8 cellular contexts compared by ENCODE assay signal in the genomic region with DNA sequence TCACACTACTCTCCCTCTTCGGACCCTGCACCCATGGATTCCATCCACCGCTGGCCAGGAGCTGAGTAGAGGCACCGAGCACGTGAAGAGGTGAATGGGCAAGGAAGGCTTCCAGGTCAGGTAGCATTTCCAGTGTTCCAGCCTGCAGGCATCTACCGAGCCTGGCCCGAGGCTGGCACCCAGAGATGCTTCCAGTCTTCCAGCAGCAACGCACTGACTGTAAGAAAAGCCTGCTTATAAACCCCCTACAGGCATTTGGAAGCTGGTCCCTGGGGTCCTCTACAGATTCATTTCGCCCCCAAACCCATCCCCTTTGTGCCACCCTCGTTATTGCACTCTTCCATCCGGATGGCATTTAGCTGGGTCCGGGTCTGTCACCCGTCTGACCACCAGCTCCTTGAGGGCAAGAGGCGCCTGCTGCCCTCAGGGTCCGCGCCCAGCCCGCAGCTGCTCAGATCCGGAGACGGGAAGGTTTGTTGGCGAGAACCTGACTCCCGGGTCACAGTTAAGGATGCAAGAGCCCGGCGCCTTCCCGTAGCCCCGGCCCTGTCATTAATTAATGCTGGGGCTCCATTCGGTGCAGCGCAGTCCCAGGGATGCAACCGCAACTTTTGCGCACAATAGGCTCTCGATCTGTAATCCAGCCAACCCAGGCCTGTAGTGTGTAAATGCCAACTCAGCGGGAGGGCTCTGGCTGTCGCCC. TPM values are rescaled to one million over a fixed set of nuclear protein-coding genes. Genes with fewer than 3 reads are reported as not detected.
DNase-seq lines count a peak whose midpoint lies in the region; ATAC-seq and TF ChIP-seq lines count a peak whose summit lies in the region.

No MANE protein-coding gene starts in this region.

- DNase-seq in activated naive CD8-positive, alpha-beta T cell treated with anti-CD3 and anti-CD28 coated beads, Interleukin-2, amount 50 U/mL, for 24 hours, result no peak
- DNase-seq in tibial nerve (ENCODE audit: low spot score in 2 of 2), result no peak
- DNase-seq in HPDE6-E6E7 (ENCODE audit: extremely low spot score), result no peak
- DNase-seq in ACHN, result no peak

- H3K27me3 ChIP-seq in layer of hippocampus (ENCODE audit: control insufficient read depth, insufficient read depth, low read length) (no peaks in the 10 kb centered on the region), tibial nerve (no peaks in the 10 kb centered on the region)

- peaks cover 9% of the 10 kb centered on the region for H3K36me3 Mint-ChIP-seq in activated naive CD8-positive, alpha-beta T cell treated with anti-CD3 and anti-CD28 coated beads, Interleukin-2, amount 50 U/mL, for 24 hours (ENCODE audit: low read depth)

- TF ChIP-seq POLR2A in tibial nerve (IDR thresholded peaks at IDR 0.05), result no peak

- 12 to 14% methylated on average over 18 to 30 of the region's 31 CpGs for WGBS in tibial nerve, 2 donors

- H3K4me3 Mint-ChIP-seq in activated naive CD8-positive, alpha-beta T cell treated with anti-CD3 and anti-CD28 coated beads, Interleukin-2, amount 50 U/mL, for 24 hours, result peak overlapping the region; percentile 92

- H3K36me3 ChIP-seq in tibial nerve, result no peaks in the 10 kb centered on the region

- H3K9me3 Mint-ChIP-seq in activated naive CD8-positive, alpha-beta T cell treated with anti-CD3 and anti-CD28 coated beads, Interleukin-2, amount 50 U/mL, for 24 hours, result no peaks in the 10 kb centered on the region

- no peak for TF ChIP-seq EP300 in tibial nerve (IDR thresholded peaks at IDR 0.05)

- ATAC-seq in GM19023 (IDR thresholded peaks at IDR 0.05; ENCODE audit: unreplicated experiment) (peak; percentile 4), HG03108 (IDR thresholded peaks at IDR 0.05; ENCODE audit: unreplicated experiment) (peak; percentile 3), GM18868 (IDR thresholded peaks at IDR 0.05; ENCODE audit: unreplicated experiment) (no peak)
- ATAC-seq in activated naive CD8-positive, alpha-beta T cell treated with anti-CD3 and anti-CD28 coated beads, Interleukin-2, amount 50 U/mL, for 24 hours, result no peak

- H3K27ac ChIP-seq in layer of hippocampus (ENCODE audit: low read depth, low read length) (peak overlapping the region; percentile 62), tibial nerve (peak overlapping the region; percentile 91 to 100 (median 98))

- H3K27ac Mint-ChIP-seq in activated naive CD8-positive, alpha-beta T cell treated with anti-CD3 and anti-CD28 coated beads, Interleukin-2, amount 50 U/mL, for 24 hours, result peak overlapping the region; percentile 85

- peaks cover 0 to 36% (median 29%) of the 10 kb centered on the region in 4 donors for H3K4me1 ChIP-seq in tibial nerve

- in situ Hi-C loops in ACHN (cut with HindIII; ENCODE audit: low pct_ligation_motif_present, low pct_unique_long_range_greater_than_20kb, low sequenced_read_pairs), result no loop called here

- H3K27me3 Mint-ChIP-seq in activated naive CD8-positive, alpha-beta T cell treated with anti-CD3 and anti-CD28 coated beads, Interleukin-2, amount 50 U/mL, for 24 hours, result no peaks in the 10 kb centered on the region

- H3K4me1 Mint-ChIP-seq in activated naive CD8-positive, alpha-beta T cell treated with anti-CD3 and anti-CD28 coated beads, Interleukin-2, amount 50 U/mL, for 24 hours, result peaks cover 38% of the 10 kb centered on the region

- no peak for TF ChIP-seq CTCF in tibial nerve (IDR thresholded peaks at IDR 0.05)

- no peaks in the 10 kb centered on the region for H3K9me3 ChIP-seq in tibial nerve

- peak overlapping the region; percentile 75 to 95 (median 92) for H3K4me3 ChIP-seq in tibial nerve

RNA-seq across cellular contexts. Expression of gene MARK3, which starts 0.6 kb away (rescaled TPM):
- 100 to 1,000 TPM; 109 to 143 (median 125) TPM for total RNA-seq in tibial nerve

RNA-seq across cellular contexts. Expression of gene EIF5, which starts 50.6 kb away (rescaled TPM):
- 100 to 1,000 TPM; 128 to 226 (median 160) TPM for total RNA-seq in tibial nerve

Comparison
In these comparisons a context has a peak if more than half of its experiments do, and no peak if none do; other contexts are left out.
1. ATAC-seq: peak in GM19023 (single experiment) and HG03108 (single experiment); none in activated naive CD8-positive, alpha-beta T cell treated with anti-CD3 and anti-CD28 coated beads, Interleukin-2, amount 50 U/mL, for 24 hours (single experiment) and GM18868 (single experiment).